8 cellular contexts compared by ENCODE assay signal in the genomic region with DNA sequence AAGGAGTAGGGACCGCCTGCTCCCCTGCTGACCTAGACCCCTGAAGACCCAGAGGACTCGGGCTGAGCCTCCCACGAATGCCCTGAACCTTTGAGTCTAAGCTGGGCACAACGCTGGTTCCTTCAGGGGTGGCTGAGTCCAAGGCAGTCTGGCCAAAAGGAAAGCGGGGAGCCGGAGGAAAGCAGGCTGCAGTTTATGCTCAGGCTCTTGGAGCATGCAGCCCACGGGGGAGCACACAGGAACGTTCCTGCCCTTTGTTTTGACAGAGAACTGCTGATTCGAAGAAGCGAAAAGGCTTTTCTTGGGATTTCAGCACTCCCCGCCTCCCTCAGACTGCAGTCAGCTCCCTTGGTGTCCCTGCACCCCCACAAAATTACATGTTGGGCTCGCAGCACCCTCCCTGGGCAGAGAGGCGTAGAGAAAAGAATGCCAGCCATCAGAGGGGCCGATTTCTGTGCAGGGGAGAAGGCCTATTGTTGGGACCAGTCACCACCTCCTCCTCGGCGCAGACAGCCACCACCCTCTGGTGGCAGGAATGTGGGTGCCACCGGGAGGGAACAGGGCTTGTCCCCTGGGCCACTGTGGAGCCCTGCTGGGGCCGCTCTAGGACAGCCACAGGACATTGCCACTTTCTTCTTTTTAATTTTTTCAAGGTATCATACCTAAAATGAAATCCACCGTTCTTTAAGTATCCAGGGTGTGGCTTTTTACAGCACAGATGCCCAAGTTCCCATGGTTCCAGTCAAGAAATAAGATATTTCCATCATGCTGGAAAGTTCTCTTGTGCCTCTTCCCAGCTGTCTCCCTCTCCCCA.
DNase-seq lines count a peak whose midpoint lies in the region; ATAC-seq and TF ChIP-seq lines count a peak whose summit lies in the region.

No MANE protein-coding gene starts in this region.

- ATAC-seq in CD4-positive, alpha-beta T cell (ENCODE audit: poor library complexity) = peak; percentile 59
- ATAC-seq in HG03432 (IDR thresholded peaks at IDR 0.05; ENCODE audit: unreplicated experiment) (peak; percentile 56), foreskin keratinocyte (peak; percentile 75), GM19351 (IDR thresholded peaks at IDR 0.05; ENCODE audit: unreplicated experiment) (no peak)

- H3K79me2 ChIP-seq in OCI-LY7 (ENCODE audit: insufficient read depth, low read depth, low read length) = no peaks in the 10 kb centered on the region

- peak; percentile 66 for TF ChIP-seq CTCF in CD4-positive, alpha-beta T cell (IDR thresholded peaks at IDR 0.05)
- TF ChIP-seq CTCF in OCI-LY7 (conservative IDR thresholded peaks at IDR 0.05; ENCODE audit: low read length) = peak; percentile 88
- TF ChIP-seq CTCF in foreskin keratinocyte (conservative IDR thresholded peaks at IDR 0.05) = peak; percentile 96
- TF ChIP-seq CTCF in neural crest cell (conservative IDR thresholded peaks at IDR 0.05) = peak; percentile 98
- peak; percentile 95 to 99 (median 97) for TF ChIP-seq CTCF in transverse colon (IDR thresholded peaks at IDR 0.05)

- no peaks in the 10 kb centered on the region for H3K9me2 ChIP-seq in OCI-LY7 (ENCODE audit: insufficient read depth, low read length)

- POLR2A ChIA-PET in CD4-positive, alpha-beta T cell (lab: Charles Lee) = no interaction called here
- POLR2A ChIA-PET in OCI-LY7 (lab: Charles Lee) = no interaction called here

- 37% methylated on average over 19 of the region's 19 CpGs; no CpG with 5 or more reads in 1 of the 2 donors for WGBS in transverse colon (ENCODE audit: low coverage in 1 of 2), 2 donors

- peak; percentile 24 to 65 (median 33) for DNase-seq in CD4-positive, alpha-beta T cell
- DNase-seq in OCI-LY7 (ENCODE audit: low spot score) (peak; percentile 71), activated T-helper 1 cell treated with Interleukin-2 at 50 U/mL for 16 hours (ENCODE audit: low read depth) (peak; percentile 12), foreskin keratinocyte (peak in 1 of 2 donors; percentile 40), neural crest cell (ENCODE audit: low read depth, low spot score) (peak; percentile 92), transverse colon (peak; percentile 91)

- H3K27ac ChIP-seq in CD4-positive, alpha-beta T cell (ENCODE audit: low read depth, low read length) = no peak overlapping the region
- H3K27ac ChIP-seq in OCI-LY7 (ENCODE audit: low read depth, low read length, poor library complexity, severe bottlenecking) = no peak overlapping the region
- H3K27ac ChIP-seq in foreskin keratinocyte = no peak overlapping the region
- peak overlapping the region; percentile 77 to 82 (median 78) for H3K27ac ChIP-seq in transverse colon

- no peak overlapping the region for H3K4me3 ChIP-seq in OCI-LY7 (ENCODE audit: low read depth, low read length, poor library complexity, severe bottlenecking)
- H3K4me3 ChIP-seq in transverse colon = no peak overlapping the region

- H4K20me1 ChIP-seq in OCI-LY7 (ENCODE audit: insufficient read depth, low read length) = no peaks in the 10 kb centered on the region

- H3K4me2 ChIP-seq in OCI-LY7 (ENCODE audit: low read length) = no peak overlapping the region

- no peaks in the 10 kb centered on the region for H3K27me3 ChIP-seq in CD4-positive, alpha-beta T cell (ENCODE audit: control insufficient read depth, insufficient read depth, low read length)
- H3K27me3 ChIP-seq in foreskin keratinocyte = peaks cover 10% of the 10 kb centered on the region
- no peaks in the 10 kb centered on the region for H3K27me3 ChIP-seq in transverse colon

- no peaks in the 10 kb centered on the region for H3K36me3 Mint-ChIP-seq in CD4-positive, alpha-beta T cell (ENCODE audit: low read depth)
- no peaks in the 10 kb centered on the region for H3K36me3 Mint-ChIP-seq in neural crest cell (ENCODE audit: low read depth)

- no peak overlapping the region for H3K27ac Mint-ChIP-seq in CD4-positive, alpha-beta T cell
- H3K27ac Mint-ChIP-seq in neural crest cell (ENCODE audit: unreplicated experiment) = peak overlapping the region; percentile 92

- no peak for TF ChIP-seq EP300 in transverse colon (IDR thresholded peaks at IDR 0.05; ENCODE audit: low read depth)

- intact Hi-C loops in CD4-positive, alpha-beta T cell (cut with DNase I, micrococcal nuclease) = loop anchor here (1.0 kb wide), 2 partner anchors 155 to 171 kb away; no protein-coding TSS in a partner anchor
- intact Hi-C loops in OCI-LY7 (cut with micrococcal nuclease; ENCODE audit: unreplicated experiment) = loop anchor here (1.0 to 2.0 kb wide), 4 partner anchors 71 to 171 kb away; a partner anchor contains a TSS
- intact Hi-C loops in transverse colon (cut with DNase I; ENCODE audit: low total_unique reads) = loop anchor here (5.0 to 10.0 kb wide), 3 partner anchors 57 to 159 kb away; a partner anchor contains a TSS

- no peak for TF ChIP-seq POLR2A in transverse colon (IDR thresholded peaks at IDR 0.05)

- no peaks in the 10 kb centered on the region for H3K9me3 Mint-ChIP-seq in CD4-positive, alpha-beta T cell
- no peaks in the 10 kb centered on the region for H3K9me3 Mint-ChIP-seq in neural crest cell

- H3K36me3 ChIP-seq in OCI-LY7 (ENCODE audit: insufficient read depth, low read length) = no peaks in the 10 kb centered on the region
- no peaks in the 10 kb centered on the region for H3K36me3 ChIP-seq in transverse colon

- H3K4me3 Mint-ChIP-seq in CD4-positive, alpha-beta T cell = no peak overlapping the region
- H3K4me3 Mint-ChIP-seq in neural crest cell = no peak overlapping the region

- in situ Hi-C loops in transverse colon (cut with MboI; ENCODE audit: low pct_ligation_motif_present in 1 of 4, low pct_unique_long_range_greater_than_20kb in 1 of 4, low sequenced_read_pairs in 3 of 4) = loop anchor here in 2 of 4 donors (10.0 to 25.0 kb wide), 2 partner anchors 159 to 162 kb away; no protein-coding TSS in a partner anchor

- no peaks in the 10 kb centered on the region for H3K27me3 Mint-ChIP-seq in CD4-positive, alpha-beta T cell
- no peaks in the 10 kb centered on the region for H3K27me3 Mint-ChIP-seq in neural crest cell (ENCODE audit: low read depth)

- no peak overlapping the region for H2AFZ ChIP-seq in OCI-LY7 (ENCODE audit: low read length)

- no TSS peak for BruUV-seq in OCI-LY7 (replicated peaks; lab: Mats Ljungman, UMichigan)

- H3K4me1 ChIP-seq in OCI-LY7 (ENCODE audit: insufficient read depth, low read length, poor library complexity, severe bottlenecking) = no peaks in the 10 kb centered on the region
- H3K4me1 ChIP-seq in foreskin keratinocyte = no peaks in the 10 kb centered on the region
- H3K4me1 ChIP-seq in transverse colon = peaks cover 34 to 69% (median 56%) of the 10 kb centered on the region in 4 donors

- CTCF ChIA-PET in CD4-positive, alpha-beta T cell (lab: Charles Lee) = interaction anchor here (2.3 kb wide), 1 partner anchor 155 kb away, joined by 8 read pairs; no protein-coding TSS in a partner anchor
- CTCF ChIA-PET in OCI-LY7 (lab: Charles Lee; ENCODE audit: unreplicated experiment) = no interaction called here

- H3K9me3 ChIP-seq in CD4-positive, alpha-beta T cell (ENCODE audit: control insufficient read depth, low read length) = no peaks in the 10 kb centered on the region
- H3K9me3 ChIP-seq in OCI-LY7 (ENCODE audit: low read length) = no peaks in the 10 kb centered on the region
- H3K9me3 ChIP-seq in transverse colon = no peaks in the 10 kb centered on the region

- H3K4me1 Mint-ChIP-seq in CD4-positive, alpha-beta T cell (ENCODE audit: low read depth) = no peaks in the 10 kb centered on the region
- peaks cover 53% of the 10 kb centered on the region for H3K4me1 Mint-ChIP-seq in neural crest cell

Comparison
In these comparisons a context has a peak if more than half of its experiments do, and no peak if none do; other contexts are left out.
1. H3K27ac ChIP-seq: peak in transverse colon (4 of 4); none in CD4-positive, alpha-beta T cell (single experiment), OCI-LY7 (single experiment) and foreskin keratinocyte (single experiment).
2. Peak in every context shown above with its lines, with median percentiles within 50 percentile points of each other: CTCF ChIP-seq.